1 cellular context compared by ENCODE assay signal in the genomic region with DNA sequence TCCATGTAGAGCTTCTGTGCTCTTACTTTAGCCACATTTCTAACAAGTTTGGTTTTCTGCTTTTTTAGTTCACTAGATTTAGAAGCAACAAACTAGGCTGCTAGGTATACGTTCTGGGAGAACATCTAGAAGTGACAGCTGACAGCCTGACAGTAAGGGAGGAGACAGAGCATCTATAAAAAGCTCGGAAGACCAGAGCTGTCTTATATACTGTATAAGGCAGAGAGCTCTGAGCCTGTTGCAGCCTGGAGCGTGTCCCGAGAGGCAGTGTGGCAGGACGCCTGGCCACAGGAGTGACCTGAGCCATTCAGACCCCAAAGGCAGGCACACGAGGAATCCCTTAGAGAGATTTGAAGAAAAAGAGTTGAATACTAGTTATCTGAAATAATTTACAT.
TF ChIP-seq lines count a peak whose summit lies in the region.

No MANE protein-coding gene starts in this region.

TF ChIP-seq in GM12878, 131 proteins besides CTCF, POLR2A, EP300 and RAD21:
- TF ChIP-seq ZNF622 (IDR thresholded peaks at IDR 0.05): no peak
- TF ChIP-seq POU2F2 (IDR thresholded peaks at IDR 0.05; ENCODE audit: borderline replicate concordance, low read depth, low read length): no peak
- TF ChIP-seq SIN3A (IDR thresholded peaks at IDR 0.05; ENCODE audit: low read depth, low read length): no peak
- no peak for TF ChIP-seq HDAC2 (IDR thresholded peaks at IDR 0.05)
- no peak for TF ChIP-seq POLR2AphosphoS5 (IDR thresholded peaks at IDR 0.05; ENCODE audit: low read length)
- TF ChIP-seq ASH2L (IDR thresholded peaks at IDR 0.05; ENCODE audit: borderline replicate concordance, low read depth): no peak
- no peak for TF ChIP-seq STAT3 (IDR thresholded peaks at IDR 0.05; ENCODE audit: low read depth, low read length)
TF ChIP-seq in GM12878: peak in this region for 0.
